13 cellular contexts compared by ENCODE assay signal in the genomic region with DNA sequence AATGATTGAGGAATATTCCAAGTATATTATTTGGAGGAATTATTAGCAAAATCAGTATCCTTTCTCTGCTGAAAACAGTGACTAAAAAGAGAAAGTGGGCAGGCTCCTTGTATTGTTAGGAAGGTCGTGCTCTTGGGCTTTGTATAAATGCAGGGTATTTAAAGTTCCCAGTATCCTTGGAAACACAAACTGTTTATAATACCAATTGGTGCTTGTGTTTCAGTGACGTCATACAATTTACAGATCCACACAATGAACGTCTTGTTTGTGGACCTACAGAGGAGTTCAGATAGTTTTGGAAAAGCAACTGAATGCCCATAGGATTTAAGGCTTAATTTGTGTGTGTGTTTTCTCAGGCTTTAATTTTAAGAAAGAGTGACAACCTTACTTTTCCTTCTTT.
DNase-seq lines count a peak whose midpoint lies in the region; ATAC-seq, FAIRE-seq and TF ChIP-seq lines count a peak whose summit lies in the region.
"Had no signal": no experiment of that assay in that cellular context is flagged by ENCODE, and none has a peak within 500 bp of the region (broad histone marks: within the 10 kb centered on the region; RNA-seq: fewer than 3 reads in every experiment).

No MANE protein-coding gene starts in this region.

- FAIRE-seq in frontal cortex (lab: Jason Lieb, UNC) = no peak

- H3K36me3 Mint-ChIP-seq in WTC11 = no peaks in the 10 kb centered on the region
- no peaks in the 10 kb centered on the region for H3K36me3 Mint-ChIP-seq in natural killer cell treated with Interleukin-12 subunit alpha and Interleukin-12 subunit beta and Interleukin-15 and Interleukin-18, amount 100 ng/mL, for 72 hours
- H3K36me3 Mint-ChIP-seq: naive B cell had no signal

- H3K4me1 Mint-ChIP-seq in WTC11 = peaks cover 63% of the 10 kb centered on the region
- no peaks in the 10 kb centered on the region for H3K4me1 Mint-ChIP-seq in natural killer cell treated with Interleukin-12 subunit alpha and Interleukin-12 subunit beta and Interleukin-15 and Interleukin-18, amount 100 ng/mL, for 72 hours (ENCODE audit: low read depth in 2 of 2)
- H3K4me1 Mint-ChIP-seq: activated CD4-positive, alpha-beta T cell treated with anti-CD3 and anti-CD28 coated beads for 36 hours; naive B cell had no signal

- peaks cover 12% of the 10 kb centered on the region; the same call in 1 of the 2 replicates for H3K9me3 Mint-ChIP-seq in WTC11
- no peaks in the 10 kb centered on the region for H3K9me3 Mint-ChIP-seq in natural killer cell treated with Interleukin-12 subunit alpha and Interleukin-12 subunit beta and Interleukin-15 and Interleukin-18, amount 100 ng/mL, for 72 hours

- ATAC-seq in WTC11 (no peak), GM21825 (IDR thresholded peaks at IDR 0.05; ENCODE audit: unreplicated experiment) (no peak)
- ATAC-seq in natural killer cell treated with Interleukin-12 subunit alpha and Interleukin-12 subunit beta and Interleukin-15 and Interleukin-18, amount 100 ng/mL, for 72 hours = no peak
- ATAC-seq: activated CD4-positive, alpha-beta T cell treated with anti-CD3 and anti-CD28 coated beads for 36 hours had no signal

- no peaks in the 10 kb centered on the region for H3K27me3 Mint-ChIP-seq in WTC11 (ENCODE audit: low read depth)
- H3K27me3 Mint-ChIP-seq in natural killer cell treated with Interleukin-12 subunit alpha and Interleukin-12 subunit beta and Interleukin-15 and Interleukin-18, amount 100 ng/mL, for 72 hours = no peaks in the 10 kb centered on the region
- H3K27me3 Mint-ChIP-seq: activated CD4-positive, alpha-beta T cell treated with anti-CD3 and anti-CD28 coated beads for 36 hours had no signal

- CTCF ChIA-PET in WTC11 (lab: Charles Lee) = no interaction called here

- TF ChIP-seq CTCF in WTC11 (IDR thresholded peaks at IDR 0.05) = no peak

- DNase-seq in NCI-H1436 (lab: John Stamatoyannopoulos, UW) = peak; percentile 22
- no peak for DNase-seq in NCI-H1436 treated with DMSO at 0.1 percent for 48 hours (lab: John Stamatoyannopoulos, UW)
- no peak for DNase-seq in WTC11 (ENCODE audit: low spot score)
- DNase-seq in frontal cortex (ENCODE audit: low spot score in 2 of 2) = peak; percentile 7 to 20
- DNase-seq in stromal cell of bone marrow (ENCODE audit: low read depth) = peak; percentile 62
- DNase-seq in natural killer cell treated with Interleukin-12 subunit alpha and Interleukin-12 subunit beta and Interleukin-15 and Interleukin-18, amount 100 ng/mL, for 72 hours (ENCODE audit: low spot score) = no peak
- DNase-seq in NCI-H526 treated with DMSO at 0.1 percent for 48 hours (lab: John Stamatoyannopoulos, UW) = no peak
- DNase-seq: activated CD4-positive, alpha-beta T cell treated with anti-CD3 and anti-CD28 coated beads for 36 hours; glutamatergic neuron; naive B cell; NCI-H1092 treated with DMSO at 0.1 percent for 48 hours; uterus had no signal

- peak overlapping the region; percentile 96 for H3K27ac Mint-ChIP-seq in WTC11
- no peak overlapping the region for H3K27ac Mint-ChIP-seq in natural killer cell treated with Interleukin-12 subunit alpha and Interleukin-12 subunit beta and Interleukin-15 and Interleukin-18, amount 100 ng/mL, for 72 hours
- H3K27ac Mint-ChIP-seq: activated CD4-positive, alpha-beta T cell treated with anti-CD3 and anti-CD28 coated beads for 36 hours; naive B cell had no signal

- H3K4me3 Mint-ChIP-seq in WTC11 = no peak overlapping the region
- no peak overlapping the region for H3K4me3 Mint-ChIP-seq in natural killer cell treated with Interleukin-12 subunit alpha and Interleukin-12 subunit beta and Interleukin-15 and Interleukin-18, amount 100 ng/mL, for 72 hours
- H3K4me3 Mint-ChIP-seq: activated CD4-positive, alpha-beta T cell treated with anti-CD3 and anti-CD28 coated beads for 36 hours; naive B cell had no signal

- POLR2A ChIA-PET in WTC11 (lab: Charles Lee) = no interaction called here

TF ChIP-seq in WTC11, 78 proteins besides CTCF, POLR2A, EP300 and RAD21:
- TF ChIP-seq HMGA2 (CRISPR knock-in tag; IDR thresholded peaks at IDR 0.05) = peak; percentile 36; the same call in 1 of the 2 replicates
- TF ChIP-seq ZMAT4 (CRISPR knock-in tag; IDR thresholded peaks at IDR 0.05) = no peak

Comparison
In these comparisons a context has a peak if more than half of its experiments do, and no peak if none do; other contexts are left out.
1. DNase-seq: peak in NCI-H1436 (single experiment), frontal cortex (2 of 2) and stromal cell of bone marrow (single experiment); none in NCI-H1436 treated with DMSO at 0.1 percent for 48 hours (single experiment), WTC11 (single experiment), natural killer cell treated with Interleukin-12 subunit alpha and Interleukin-12 subunit beta and Interleukin-15 and Interleukin-18, amount 100 ng/mL, for 72 hours (single experiment) and NCI-H526 treated with DMSO at 0.1 percent for 48 hours (single experiment).